In the genomic region with DNA sequence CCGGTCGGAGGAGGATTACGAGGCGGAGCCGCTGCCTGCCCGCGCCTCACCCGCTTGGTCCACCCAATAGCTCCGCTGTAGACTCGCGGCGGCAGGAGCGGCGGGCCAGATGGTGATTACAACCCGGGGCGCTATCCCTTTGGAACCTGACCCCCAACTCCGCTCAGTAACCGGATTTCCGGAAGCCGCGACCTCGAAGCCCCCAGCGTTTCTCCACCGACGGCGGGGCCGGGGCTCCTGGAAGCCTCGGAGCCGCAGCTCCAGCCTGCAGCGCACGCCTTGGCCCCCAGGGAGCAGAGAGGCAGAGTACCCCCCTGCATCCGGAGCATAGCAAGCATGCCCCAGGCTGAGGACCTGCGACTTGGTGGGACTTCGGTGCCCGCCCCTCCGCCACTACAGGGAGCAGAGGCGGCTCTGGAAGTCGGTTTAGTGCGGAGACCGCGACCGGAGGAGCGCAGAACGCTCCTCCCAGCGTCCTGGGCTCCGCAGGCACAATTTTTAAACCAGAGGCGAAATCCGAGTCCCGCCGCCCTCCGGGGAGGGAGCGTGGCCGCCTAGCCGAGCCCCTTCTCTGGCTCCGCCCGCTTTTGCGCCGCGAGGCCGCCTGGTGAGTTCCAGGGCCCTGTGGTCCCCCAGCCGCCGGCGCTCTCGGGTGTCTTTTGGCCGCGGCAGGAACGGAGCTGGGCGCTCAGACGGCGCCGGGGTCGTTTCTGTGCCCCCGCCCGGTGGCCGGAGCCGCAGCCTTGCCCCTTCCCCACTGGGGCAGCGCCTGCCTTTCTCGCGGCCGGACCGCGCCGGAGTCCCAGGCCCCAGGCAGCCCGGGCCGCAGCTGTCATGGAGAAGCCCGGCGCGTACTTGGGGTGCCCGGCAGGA, we compare ENCODE assay signal across 8 cellular contexts. TPM values are rescaled to one million over a fixed set of nuclear protein-coding genes. Genes with fewer than 3 reads are reported as not detected.
DNase-seq lines count a peak whose midpoint lies in the region; ATAC-seq and TF ChIP-seq lines count a peak whose summit lies in the region.

No MANE protein-coding gene starts in this region.

- peak; percentile 32 for DNase-seq in BE2C
- DNase-seq in activated T-cell treated with anti-CD3 and anti-CD28 coated beads, Interleukin-2, amount 50 U/mL, for 48 hours, result peak; percentile 43 to 53
- peak; percentile 23 to 67 for DNase-seq in foreskin fibroblast
- DNase-seq in osteoblast (ENCODE audit: insufficient read length, low spot score, missing footprints), result peak; percentile 85
- no peak for DNase-seq in H4 (ENCODE audit: low spot score)
- DNase-seq in kidney glomerular epithelial cell (lab: John Stamatoyannopoulos, UW), result no peak
- no peak for DNase-seq in substantia nigra (lab: John Stamatoyannopoulos, UW)

- H3K36me3 ChIP-seq in BE2C (no peaks in the 10 kb centered on the region), osteoblast (ENCODE audit: insufficient read depth, low read length) (no peaks in the 10 kb centered on the region)

- TF ChIP-seq CTCF in BE2C (IDR thresholded peaks at IDR 0.05; ENCODE audit: low read depth, low read length) (no peak), foreskin fibroblast (IDR thresholded peaks at IDR 0.05; ENCODE audit: low read depth, low read length) (no peak), osteoblast (IDR thresholded peaks at IDR 0.05; ENCODE audit: extremely low read depth, low read depth, low read length) (no peak)

- peaks cover 68% of the 10 kb centered on the region for H3K27me3 ChIP-seq in BE2C
- H3K27me3 ChIP-seq in osteoblast (ENCODE audit: insufficient read depth, low read length), result peaks cover 37% of the 10 kb centered on the region

- no peaks in the 10 kb centered on the region for H3K79me2 ChIP-seq in osteoblast (ENCODE audit: insufficient read depth, low read length)

- ATAC-seq in HG02885 (IDR thresholded peaks at IDR 0.05; ENCODE audit: poor library complexity, unreplicated experiment), result peak; percentile 34

- H3K4me2 ChIP-seq in osteoblast (ENCODE audit: insufficient read depth, low read length), result peak overlapping the region; percentile 72

- H3K4me3 ChIP-seq in BE2C (ENCODE audit: low read depth, low read length) (peak overlapping the region; percentile 39), foreskin fibroblast (ENCODE audit: low read depth in 1 of 2, low read length in 2 of 2) (peak overlapping the region; percentile 35 to 47), osteoblast (ENCODE audit: insufficient read depth, low read length) (peak overlapping the region; percentile 53)

- H4K20me1 ChIP-seq in osteoblast (ENCODE audit: insufficient read depth, low read length), result no peaks in the 10 kb centered on the region

- H3K27ac ChIP-seq in osteoblast (ENCODE audit: low read depth, low read length), result no peak overlapping the region
- no peak overlapping the region for H3K27ac ChIP-seq in substantia nigra (ENCODE audit: low read depth, low read length, poor library complexity, severe bottlenecking)

- H3K9me3 ChIP-seq in BE2C (no peaks in the 10 kb centered on the region), osteoblast (ENCODE audit: low read depth, low read length) (no peaks in the 10 kb centered on the region)

- H3K4me1 ChIP-seq in BE2C (no peaks in the 10 kb centered on the region), osteoblast (ENCODE audit: insufficient read depth, low read length) (peaks cover 6% of the 10 kb centered on the region)

- peak overlapping the region; percentile 41 for H2AFZ ChIP-seq in osteoblast (ENCODE audit: low read length)

RNA-seq across cellular contexts. Expression of a gene that starts 28.2 kb away (rescaled TPM):
- 23.5 TPM for polyA plus RNA-seq in BE2C (2012; ENCODE audit: insufficient read depth, insufficient read length, low read depth)
- total RNA-seq in osteoblast, result 13.0 and 14.5 TPM in 2 replicates
- 15.4 and 19.2 TPM in 2 replicates for total RNA-seq in H4 (2014; rRNA removed; shearing (Covaris generic))

Comparison
In these comparisons a context has a peak if more than half of its experiments do, and no peak if none do; other contexts are left out.
1. DNase-seq: peak in BE2C (single experiment), activated T-cell treated with anti-CD3 and anti-CD28 coated beads, Interleukin-2, amount 50 U/mL, for 48 hours (2 of 2), foreskin fibroblast (2 of 2) and osteoblast (single experiment); none in H4 (single experiment), kidney glomerular epithelial cell (single experiment) and substantia nigra (0 of 49).
2. Peak in every context shown above with its lines, with median percentiles within 50 percentile points of each other: H3K4me3 ChIP-seq.